In the genomic region with DNA sequence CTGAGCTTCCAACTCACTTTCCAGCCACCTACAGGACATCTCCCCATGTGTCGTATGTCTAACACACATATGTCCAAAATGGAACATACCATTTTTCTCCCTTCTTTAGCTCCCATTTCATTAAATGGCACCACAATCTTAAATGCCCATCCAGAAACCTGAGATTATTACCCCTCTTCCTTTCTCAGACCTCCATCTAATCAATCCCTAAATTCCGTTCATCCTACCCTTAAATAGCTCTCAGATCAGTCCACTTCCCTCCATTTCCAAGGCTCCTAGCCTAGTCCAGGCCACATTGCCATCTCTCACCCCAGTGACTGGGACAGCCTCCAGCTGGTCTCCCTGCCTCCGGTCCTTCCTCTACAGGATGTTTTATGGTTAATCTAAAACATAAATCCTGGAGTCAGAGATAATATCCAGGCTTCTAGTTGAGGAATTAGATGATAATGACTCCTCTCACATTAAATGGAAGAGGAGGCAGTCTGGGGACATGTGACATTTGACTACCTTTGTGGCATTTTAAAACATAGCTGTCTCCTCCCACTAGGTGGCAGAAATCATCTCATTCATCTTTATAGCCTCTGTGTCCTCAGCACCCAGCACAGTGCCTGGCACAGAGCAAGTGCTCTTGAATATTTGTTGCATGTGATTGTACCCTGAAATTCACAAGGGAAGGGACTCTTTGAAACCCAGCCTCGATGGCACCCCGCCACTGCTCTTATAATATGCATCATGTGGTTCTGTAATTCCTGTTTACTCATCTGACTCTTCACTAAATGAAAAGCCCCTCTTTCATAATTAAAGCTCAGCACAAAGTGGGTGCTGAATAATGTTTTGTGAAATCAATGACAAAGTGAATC, we compare ENCODE assay signal across 1 cellular context.
TF ChIP-seq lines count a peak whose summit lies in the region.

No MANE protein-coding gene starts in this region.

TF ChIP-seq in HEK293, 187 proteins besides CTCF, POLR2A, EP300 and RAD21 (continued from another document):
- TF ChIP-seq, protein P1, sequence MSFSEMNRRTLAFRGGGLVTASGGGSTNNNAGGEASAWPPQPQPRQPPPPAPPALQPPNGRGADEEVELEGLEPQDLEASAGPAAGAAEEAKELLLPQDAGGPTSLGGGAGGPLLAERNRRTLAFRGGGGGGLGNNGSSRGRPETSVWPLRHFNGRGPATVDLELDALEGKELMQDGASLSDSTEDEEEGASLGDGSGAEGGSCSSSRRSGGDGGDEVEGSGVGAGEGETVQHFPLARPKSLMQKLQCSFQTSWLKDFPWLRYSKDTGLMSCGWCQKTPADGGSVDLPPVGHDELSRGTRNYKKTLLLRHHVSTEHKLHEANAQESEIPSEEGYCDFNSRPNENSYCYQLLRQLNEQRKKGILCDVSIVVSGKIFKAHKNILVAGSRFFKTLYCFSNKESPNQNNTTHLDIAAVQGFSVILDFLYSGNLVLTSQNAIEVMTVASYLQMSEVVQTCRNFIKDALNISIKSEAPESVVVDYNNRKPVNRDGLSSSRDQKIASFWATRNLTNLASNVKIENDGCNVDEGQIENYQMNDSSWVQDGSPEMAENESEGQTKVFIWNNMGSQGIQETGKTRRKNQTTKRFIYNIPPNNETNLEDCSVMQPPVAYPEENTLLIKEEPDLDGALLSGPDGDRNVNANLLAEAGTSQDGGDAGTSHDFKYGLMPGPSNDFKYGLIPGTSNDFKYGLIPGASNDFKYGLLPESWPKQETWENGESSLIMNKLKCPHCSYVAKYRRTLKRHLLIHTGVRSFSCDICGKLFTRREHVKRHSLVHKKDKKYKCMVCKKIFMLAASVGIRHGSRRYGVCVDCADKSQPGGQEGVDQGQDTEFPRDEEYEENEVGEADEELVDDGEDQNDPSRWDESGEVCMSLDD (tag by site-specific recombination; IDR thresholded peaks at IDR 0.05) = no peak
- no peak for TF ChIP-seq BCL11A (tag by site-specific recombination; IDR thresholded peaks at IDR 0.05; ENCODE audit: low read depth)
- no peak for TF ChIP-seq YY2 (tag by site-specific recombination; IDR thresholded peaks at IDR 0.05)
- TF ChIP-seq REPIN1 (tag by site-specific recombination; IDR thresholded peaks at IDR 0.05; ENCODE audit: low read depth) = no peak
- no peak for TF ChIP-seq ZNF157 (tag by site-specific recombination; IDR thresholded peaks at IDR 0.05)
- TF ChIP-seq MZF1 (tag by site-specific recombination; IDR thresholded peaks at IDR 0.05; ENCODE audit: borderline replicate concordance) = no peak
